20 cellular contexts compared by ENCODE assay signal in genomic region chr1:46372440-46372839, GRCh38.
"Had no signal": no experiment of that assay in that cellular context is flagged by ENCODE, and none has a peak within 500 bp of the region (broad histone marks: within the 10 kb centered on the region; RNA-seq: fewer than 3 reads in every experiment).

No MANE protein-coding gene starts in this region.

- H3K27me3 Mint-ChIP-seq: activated naive CD4-positive, alpha-beta T cell treated with anti-CD3 and anti-CD28 coated beads, Interleukin-2, amount 50 U/mL, for 24 hours; central memory CD8-positive, alpha-beta T cell; progenitor cell of endocrine pancreas had no signal

- H3K4me1 ChIP-seq: transverse colon had no signal

- H3K27ac Mint-ChIP-seq: activated naive CD4-positive, alpha-beta T cell treated with anti-CD3 and anti-CD28 coated beads, Interleukin-2, amount 50 U/mL, for 24 hours; activated T-helper 2 cell treated with anti-CD3 and anti-CD28 coated beads, Interferon-gamma antibody, Interleukin-2, Interleukin-4, amounts not matched to agents 10 μg/mL and 5 μg/mL and 100 μg/mL, durations not matched to agents 14 hours and 24 hours and 36 hours; progenitor cell of endocrine pancreas had no signal

- H3K9me3 ChIP-seq: adrenal gland, left lung, transverse colon had no signal

- H3K4me3 ChIP-seq: adrenal gland, left lung, transverse colon had no signal

- DNase-seq: activated CD4-positive, alpha-beta T cell treated with anti-CD3 and anti-CD28 coated beads for 1 hour; activated CD4-positive, alpha-beta T cell treated with anti-CD3 and anti-CD28 coated beads, Interleukin-2, amount 50 U/mL, for 4 hours; activated T-cell treated with anti-CD3 and anti-CD28 coated beads for 4 hours; adrenal gland; effector memory CD4-positive, alpha-beta T cell; left lung; right cardiac atrium; small intestine; stimulated activated CD4-positive, alpha-beta T cell treated with anti-CD3 and anti-CD28 coated beads, Interleukin-4, amount 100 ng/mL, for 4 hours; stimulated activated CD8-positive, alpha-beta memory T cell treated with anti-CD3 and anti-CD28 coated beads, Interleukin-4, amount 100 ng/mL, for 48 hours; stimulated activated naive CD4-positive, alpha-beta T cell treated with Interleukin-2 at 50 U/mL for 16 hours; substantia nigra; T-helper 9 cell; transverse colon had no signal

- H3K4me3 Mint-ChIP-seq: activated naive CD4-positive, alpha-beta T cell treated with anti-CD3 and anti-CD28 coated beads, Interleukin-2, amount 50 U/mL, for 24 hours; central memory CD8-positive, alpha-beta T cell; nephron had no signal

- H3K9me3 Mint-ChIP-seq: activated naive CD4-positive, alpha-beta T cell treated with anti-CD3 and anti-CD28 coated beads, Interleukin-2, amount 50 U/mL, for 24 hours; activated T-helper 2 cell treated with anti-CD3 and anti-CD28 coated beads, Interferon-gamma antibody, Interleukin-2, Interleukin-4, amounts not matched to agents 10 μg/mL and 5 μg/mL and 100 μg/mL, durations not matched to agents 14 hours and 24 hours and 36 hours; central memory CD8-positive, alpha-beta T cell; nephron had no signal

- H3K27ac ChIP-seq: adrenal gland, epithelial cell of prostate, transverse colon had no signal

- H3K36me3 ChIP-seq: adrenal gland, transverse colon had no signal

- H3K4me1 Mint-ChIP-seq: activated naive CD4-positive, alpha-beta T cell treated with anti-CD3 and anti-CD28 coated beads, Interleukin-2, amount 50 U/mL, for 24 hours; central memory CD8-positive, alpha-beta T cell; nephron had no signal

- H3K27me3 ChIP-seq: adrenal gland, left lung, transverse colon had no signal

- ATAC-seq: left lung, right cardiac atrium had no signal
